24 cellular contexts compared by ENCODE assay signal in genomic region chr1:178539291-178539690, GRCh38. TPM values are rescaled to one million over a fixed set of nuclear protein-coding genes. Genes with fewer than 3 reads are reported as not detected.
DNase-seq lines count a peak whose midpoint lies in the region; ATAC-seq and TF ChIP-seq lines count a peak whose summit lies in the region.
"Had no signal": no experiment of that assay in that cellular context is flagged by ENCODE, and none has a peak within 500 bp of the region (broad histone marks: within the 10 kb centered on the region; RNA-seq: fewer than 3 reads in every experiment).

No MANE protein-coding gene starts in this region.

- no peak overlapping the region for H2AFZ ChIP-seq in mesenchymal stem cell (ENCODE audit: low read depth, low read length)

- no peak overlapping the region for H3K4me3 Mint-ChIP-seq in activated B cell treated with CpG ODN at 0.5 μM for 24 hours
- no peak overlapping the region for H3K4me3 Mint-ChIP-seq in stimulated activated effector memory CD8-positive, alpha-beta T cell treated with anti-CD3 and anti-CD28 coated beads, Interleukin-12 subunit alpha, Interleukin-12 subunit beta, amount 100 ng/mL, for 72 hours
- peak overlapping the region in 1 of 10 donors; percentile 53 for H3K4me3 Mint-ChIP-seq in naive thymus-derived CD4-positive, alpha-beta T cell
- no peak overlapping the region for H3K4me3 Mint-ChIP-seq in activated T-helper 2 cell treated with anti-CD3 and anti-CD28 coated beads, Interferon-gamma antibody, Interleukin-2, Interleukin-4, amounts not matched to agents 10 μg/mL and 5 μg/mL and 100 μg/mL, durations not matched to agents 14 hours and 24 hours and 36 hours (ENCODE audit: low read depth)
- H3K4me3 Mint-ChIP-seq: CD14-positive monocyte; central memory CD8-positive, alpha-beta T cell had no signal

- H2BK5ac ChIP-seq in mesenchymal stem cell (ENCODE audit: low read depth, low read length, poor library complexity, severe bottlenecking): peak overlapping the region; percentile 12

- CTCF ChIA-PET in activated B cell treated with CpG ODN at 0.5 μM for 24 hours (lab: Charles Lee): interaction anchor here (8.5 kb wide), 1 partner anchor 465 kb away, joined by 100 read pairs; no protein-coding TSS in a partner anchor
- CTCF ChIA-PET in naive thymus-derived CD4-positive, alpha-beta T cell (lab: Charles Lee): no interaction called here

- POLR2A ChIA-PET in activated B cell treated with CpG ODN at 0.5 μM for 24 hours (lab: Charles Lee): no interaction called here
- POLR2A ChIA-PET in naive thymus-derived CD4-positive, alpha-beta T cell (lab: Charles Lee): no interaction called here

- H3K36me3 ChIP-seq in mesenchymal stem cell (ENCODE audit: control insufficient read depth in 1 of 2, insufficient read depth in 2 of 2, low read depth in 1 of 2, low read length in 2 of 2): no peaks in the 10 kb centered on the region
- peaks cover 0 to 3% (median 0%) of the 10 kb centered on the region in 3 experiments for H3K36me3 ChIP-seq in naive thymus-derived CD4-positive, alpha-beta T cell (ENCODE audit: control insufficient read depth in 2 of 3, insufficient read depth in 3 of 3, low read length in 3 of 3)

- no peaks in the 10 kb centered on the region for H3K27me3 Mint-ChIP-seq in activated B cell treated with CpG ODN at 0.5 μM for 24 hours
- H3K27me3 Mint-ChIP-seq in naive thymus-derived CD4-positive, alpha-beta T cell: no peaks in the 10 kb centered on the region
- no peaks in the 10 kb centered on the region for H3K27me3 Mint-ChIP-seq in activated T-helper 2 cell treated with anti-CD3 and anti-CD28 coated beads, Interferon-gamma antibody, Interleukin-2, Interleukin-4, amounts not matched to agents 10 μg/mL and 5 μg/mL and 100 μg/mL, durations not matched to agents 14 hours and 24 hours and 36 hours (ENCODE audit: low read depth)

- peak overlapping the region; percentile 39 for H4K8ac ChIP-seq in mesenchymal stem cell (ENCODE audit: low read length)

- H2AK5ac ChIP-seq in mesenchymal stem cell (ENCODE audit: low read length, severe bottlenecking): no peak overlapping the region

- no peak for TF ChIP-seq CTCF in activated B cell treated with CpG ODN at 0.5 μM for 24 hours (IDR thresholded peaks at IDR 0.05)

- ATAC-seq in activated B cell treated with CpG ODN at 0.5 μM for 24 hours (ENCODE audit: low read depth) (no peak), HG03439 (IDR thresholded peaks at IDR 0.05; ENCODE audit: unreplicated experiment) (no peak)
- no peak for ATAC-seq in stimulated activated effector memory CD8-positive, alpha-beta T cell treated with anti-CD3 and anti-CD28 coated beads, Interleukin-12 subunit alpha, Interleukin-12 subunit beta, amount 100 ng/mL, for 72 hours
- no peak for ATAC-seq in naive thymus-derived CD4-positive, alpha-beta T cell
- ATAC-seq: K562, mucosa of descending colon had no signal

- no peak overlapping the region for H2BK120ac ChIP-seq in mesenchymal stem cell (ENCODE audit: low read depth, low read length)

- H4K91ac ChIP-seq in mesenchymal stem cell (ENCODE audit: low read length): peak overlapping the region; percentile 35

- H3K79me1 ChIP-seq in mesenchymal stem cell (replicated peaks; ENCODE audit: low read length, poor library complexity, severe bottlenecking): peaks cover 1% of the 10 kb centered on the region

- H3K27me3 ChIP-seq in mesenchymal stem cell (ENCODE audit: control insufficient read depth in 1 of 2, insufficient read depth in 1 of 2, low read length in 2 of 2): no peaks in the 10 kb centered on the region
- H3K27me3 ChIP-seq in naive thymus-derived CD4-positive, alpha-beta T cell (ENCODE audit: control insufficient read depth in 2 of 2, insufficient read depth in 2 of 2, low read length in 2 of 2): no peaks in the 10 kb centered on the region

- H2BK12ac ChIP-seq in mesenchymal stem cell (ENCODE audit: low read length in 2 of 2): peak overlapping the region; percentile 7 to 89

- peak overlapping the region in 1 of 2 experiments; percentile 74 for H3K18ac ChIP-seq in mesenchymal stem cell (ENCODE audit: low read depth in 1 of 2, low read length in 2 of 2)

- H3K9me3 ChIP-seq in mesenchymal stem cell (ENCODE audit: control insufficient read depth, low read length): no peaks in the 10 kb centered on the region
- no peaks in the 10 kb centered on the region for H3K9me3 ChIP-seq in naive thymus-derived CD4-positive, alpha-beta T cell (ENCODE audit: control insufficient read depth in 2 of 3, low read length in 3 of 3)
- H3K9me3 ChIP-seq: mucosa of descending colon had no signal

- intact Hi-C loops in activated B cell treated with CpG ODN at 0.5 μM for 24 hours (cut with micrococcal nuclease): no loop called here
- intact Hi-C loops in naive thymus-derived CD4-positive, alpha-beta T cell (cut with micrococcal nuclease): no loop called here
- intact Hi-C loops in activated T-helper 2 cell treated with anti-CD3 and anti-CD28 coated beads, Interferon-gamma antibody, Interleukin-2, Interleukin-4, amounts not matched to agents 10 μg/mL and 5 μg/mL and 100 μg/mL, durations not matched to agents 14 hours and 24 hours and 36 hours (cut with micrococcal nuclease): no loop called here

- peak overlapping the region; percentile 26 for H3K27ac Mint-ChIP-seq in activated B cell treated with CpG ODN at 0.5 μM for 24 hours
- H3K27ac Mint-ChIP-seq in stimulated activated effector memory CD8-positive, alpha-beta T cell treated with anti-CD3 and anti-CD28 coated beads, Interleukin-12 subunit alpha, Interleukin-12 subunit beta, amount 100 ng/mL, for 72 hours: peak overlapping the region; percentile 26
- H3K27ac Mint-ChIP-seq in naive thymus-derived CD4-positive, alpha-beta T cell: peak overlapping the region in 1 of 9 donors; percentile 76
- H3K27ac Mint-ChIP-seq in activated T-helper 2 cell treated with anti-CD3 and anti-CD28 coated beads, Interferon-gamma antibody, Interleukin-2, Interleukin-4, amounts not matched to agents 10 μg/mL and 5 μg/mL and 100 μg/mL, durations not matched to agents 14 hours and 24 hours and 36 hours: no peak overlapping the region
- H3K27ac Mint-ChIP-seq: CD14-positive monocyte had no signal

- H3K36me3 Mint-ChIP-seq in activated B cell treated with CpG ODN at 0.5 μM for 24 hours (ENCODE audit: low read depth): peaks cover 11% of the 10 kb centered on the region
- no peaks in the 10 kb centered on the region for H3K36me3 Mint-ChIP-seq in stimulated activated effector memory CD8-positive, alpha-beta T cell treated with anti-CD3 and anti-CD28 coated beads, Interleukin-12 subunit alpha, Interleukin-12 subunit beta, amount 100 ng/mL, for 72 hours
- no peaks in the 10 kb centered on the region for H3K36me3 Mint-ChIP-seq in naive thymus-derived CD4-positive, alpha-beta T cell
- H3K36me3 Mint-ChIP-seq in activated T-helper 2 cell treated with anti-CD3 and anti-CD28 coated beads, Interferon-gamma antibody, Interleukin-2, Interleukin-4, amounts not matched to agents 10 μg/mL and 5 μg/mL and 100 μg/mL, durations not matched to agents 14 hours and 24 hours and 36 hours (ENCODE audit: low read depth): no peaks in the 10 kb centered on the region
- H3K36me3 Mint-ChIP-seq: CD14-positive monocyte had no signal

- DNase-seq in activated effector memory CD4-positive, alpha-beta T cell treated with anti-CD3 and anti-CD28 coated beads, Interleukin-2, amount 50 U/mL, for 16 hours: peak; percentile 51
- DNase-seq in activated effector memory CD4-positive, alpha-beta T cell treated with Interleukin-2 at 50 U/mL for 16 hours: no peak
- DNase-seq in activated B cell treated with CpG ODN at 0.5 μM for 24 hours (no peak), mesenchymal stem cell (no peak)
- DNase-seq in stimulated activated effector memory CD8-positive, alpha-beta T cell treated with anti-CD3 and anti-CD28 coated beads, Interleukin-12 subunit alpha, Interleukin-12 subunit beta, amount 100 ng/mL, for 72 hours (ENCODE audit: low spot score in 2 of 2): no peak
- no peak for DNase-seq in naive thymus-derived CD4-positive, alpha-beta T cell
- DNase-seq in activated T-helper 2 cell treated with anti-CD3 and anti-CD28 coated beads, Interferon-gamma antibody, Interleukin-2, Interleukin-4, amounts not matched to agents 10 μg/mL and 5 μg/mL and 100 μg/mL, durations not matched to agents 14 hours and 24 hours and 36 hours (ENCODE audit: low spot score): no peak
- DNase-seq: activated CD4-positive, alpha-beta T cell treated with anti-CD3 and anti-CD28 coated beads for 4 hours; DMS53; head of caudate nucleus; mucosa of descending colon; NCI-H187; NCI-H446; NK-92 treated with Interleukin-12 subunit alpha and Interleukin-12 subunit beta, amount 100 ng/mL, for 24 hours; RPMI8226; stimulated activated CD4-positive, alpha-beta T cell treated with anti-CD3 and anti-CD28 coated beads, Interleukin-4, amount 100 ng/mL, for 1 hour had no signal

- no peaks in the 10 kb centered on the region for H3K9me3 Mint-ChIP-seq in activated B cell treated with CpG ODN at 0.5 μM for 24 hours
- no peaks in the 10 kb centered on the region for H3K9me3 Mint-ChIP-seq in stimulated activated effector memory CD8-positive, alpha-beta T cell treated with anti-CD3 and anti-CD28 coated beads, Interleukin-12 subunit alpha, Interleukin-12 subunit beta, amount 100 ng/mL, for 72 hours
- no peaks in the 10 kb centered on the region for H3K9me3 Mint-ChIP-seq in naive thymus-derived CD4-positive, alpha-beta T cell
- no peaks in the 10 kb centered on the region for H3K9me3 Mint-ChIP-seq in activated T-helper 2 cell treated with anti-CD3 and anti-CD28 coated beads, Interferon-gamma antibody, Interleukin-2, Interleukin-4, amounts not matched to agents 10 μg/mL and 5 μg/mL and 100 μg/mL, durations not matched to agents 14 hours and 24 hours and 36 hours
- H3K9me3 Mint-ChIP-seq: central memory CD8-positive, alpha-beta T cell had no signal

- no peak overlapping the region for H3K23ac ChIP-seq in mesenchymal stem cell (ENCODE audit: low read length in 2 of 2)

- H3K4ac ChIP-seq in mesenchymal stem cell (ENCODE audit: low read depth in 1 of 2, low read length in 2 of 2): peak overlapping the region; percentile 0 to 29

- no peak overlapping the region for H2BK15ac ChIP-seq in mesenchymal stem cell (ENCODE audit: low read depth, poor library complexity, severe bottlenecking)

- H3K27ac ChIP-seq in mesenchymal stem cell (ENCODE audit: low read length, poor library complexity, severe bottlenecking): peak overlapping the region; percentile 11
- no peak overlapping the region for H3K27ac ChIP-seq in naive thymus-derived CD4-positive, alpha-beta T cell (ENCODE audit: low read depth, low read length)

- WGBS in mesenchymal stem cell: 84% methylated on average over 7 of the region's 7 CpGs

- H3K4me1 Mint-ChIP-seq in activated B cell treated with CpG ODN at 0.5 μM for 24 hours: peaks cover 18% of the 10 kb centered on the region
- peaks cover 8% of the 10 kb centered on the region for H3K4me1 Mint-ChIP-seq in stimulated activated effector memory CD8-positive, alpha-beta T cell treated with anti-CD3 and anti-CD28 coated beads, Interleukin-12 subunit alpha, Interleukin-12 subunit beta, amount 100 ng/mL, for 72 hours
- H3K4me1 Mint-ChIP-seq in naive thymus-derived CD4-positive, alpha-beta T cell: peaks cover 0 to 14% (median 7%) of the 10 kb centered on the region in 7 donors
- peaks cover 3% of the 10 kb centered on the region for H3K4me1 Mint-ChIP-seq in activated T-helper 2 cell treated with anti-CD3 and anti-CD28 coated beads, Interferon-gamma antibody, Interleukin-2, Interleukin-4, amounts not matched to agents 10 μg/mL and 5 μg/mL and 100 μg/mL, durations not matched to agents 14 hours and 24 hours and 36 hours (ENCODE audit: low read depth)
- H3K4me1 Mint-ChIP-seq: central memory CD8-positive, alpha-beta T cell had no signal

- peak overlapping the region; percentile 78 for H3K9ac ChIP-seq in mesenchymal stem cell (ENCODE audit: low read length)

- H3K4me3 ChIP-seq in mesenchymal stem cell (ENCODE audit: insufficient read depth in 1 of 2, low read depth in 1 of 2, low read length in 2 of 2): peak overlapping the region in 1 of 2 experiments; percentile 43
- H3K4me3 ChIP-seq in naive thymus-derived CD4-positive, alpha-beta T cell (ENCODE audit: low read length): no peak overlapping the region
- H3K4me3 ChIP-seq: K562, mucosa of descending colon had no signal

- no peak overlapping the region for H3K4me2 ChIP-seq in mesenchymal stem cell (ENCODE audit: low read length, poor library complexity, severe bottlenecking)

- H3K14ac ChIP-seq in mesenchymal stem cell (ENCODE audit: low read length in 2 of 2): no peak overlapping the region

- peaks cover 42% of the 10 kb centered on the region for H3K4me1 ChIP-seq in mesenchymal stem cell (ENCODE audit: control insufficient read depth, insufficient read depth, low read depth, low read length)
- H3K4me1 ChIP-seq in naive thymus-derived CD4-positive, alpha-beta T cell (ENCODE audit: control insufficient read depth in 2 of 2, insufficient read depth in 2 of 2, low read length in 2 of 2): peaks cover 0 to 5% of the 10 kb centered on the region in 2 donors

RNA-seq across cellular contexts. Expression of gene TEX35, which starts 26.4 kb away (rescaled TPM):
- total RNA-seq in activated B cell treated with CpG ODN at 0.5 μM for 24 hours: not detected in 2 replicates
- polyA plus RNA-seq in mesenchymal stem cell (2013, experiment 1 of 2): not detected
- not detected for polyA plus RNA-seq in mesenchymal stem cell (2013, experiment 2 of 2)
- total RNA-seq in naive thymus-derived CD4-positive, alpha-beta T cell: not detected
- polyA plus RNA-seq in naive thymus-derived CD4-positive, alpha-beta T cell: not detected
- not detected in 2 replicates for total RNA-seq in activated T-helper 2 cell treated with anti-CD3 and anti-CD28 coated beads, Interferon-gamma antibody, Interleukin-2, Interleukin-4, amounts not matched to agents 10 μg/mL and 5 μg/mL and 100 μg/mL, durations not matched to agents 14 hours and 24 hours and 36 hours
- total RNA-seq: fibroblast of lung, K562, liver, mucosa of descending colon, omental fat pad had no signal
- polyA plus RNA-seq: CD14-positive monocyte, K562, liver, urinary bladder had no signal

RNA-seq across cellular contexts. Expression of gene CLEC20A, which starts 42.5 kb away (rescaled TPM):
- total RNA-seq in activated B cell treated with CpG ODN at 0.5 μM for 24 hours: 1.7 and 2.9 TPM in 2 replicates
- not detected for polyA plus RNA-seq in mesenchymal stem cell (2013, experiment 1 of 2)
- not detected for polyA plus RNA-seq in mesenchymal stem cell (2013, experiment 2 of 2)
- total RNA-seq in naive thymus-derived CD4-positive, alpha-beta T cell: not detected
- not detected for polyA plus RNA-seq in naive thymus-derived CD4-positive, alpha-beta T cell
- not detected in 2 replicates for total RNA-seq in activated T-helper 2 cell treated with anti-CD3 and anti-CD28 coated beads, Interferon-gamma antibody, Interleukin-2, Interleukin-4, amounts not matched to agents 10 μg/mL and 5 μg/mL and 100 μg/mL, durations not matched to agents 14 hours and 24 hours and 36 hours
- total RNA-seq: fibroblast of lung, K562, mucosa of descending colon, omental fat pad had no signal
- polyA plus RNA-seq: CD14-positive monocyte, fibroblast of lung, K562, liver had no signal
